ENCODE assay signal across 1 cellular context in the genomic region with DNA sequence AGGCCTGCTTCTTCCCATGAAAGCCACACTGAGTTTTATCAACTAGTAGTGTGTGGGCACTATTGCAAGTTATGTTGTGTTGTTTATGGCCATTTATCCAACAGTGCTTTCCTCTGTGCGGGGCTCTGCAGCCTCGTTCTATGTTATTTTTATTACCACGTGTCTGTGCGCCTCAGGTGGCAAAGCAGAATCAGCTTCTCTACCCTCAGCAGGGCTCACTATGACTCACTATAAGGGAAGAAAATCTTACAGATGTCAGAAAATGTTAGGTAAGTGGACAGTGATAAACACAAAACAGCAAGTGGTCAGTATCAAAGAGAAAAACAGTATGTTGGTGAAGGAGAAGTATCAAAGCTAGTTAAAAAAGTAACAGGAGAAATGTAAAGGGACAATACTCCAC.
TF ChIP-seq lines count a peak whose summit lies in the region.

No MANE protein-coding gene starts in this region.

TF ChIP-seq in SK-N-SH treated with all-trans-retinoic acid at 6 μM for 48 hours, 23 proteins besides CTCF, POLR2A, EP300 and RAD21 (continued from another document):
- TF ChIP-seq, protein P1, sequence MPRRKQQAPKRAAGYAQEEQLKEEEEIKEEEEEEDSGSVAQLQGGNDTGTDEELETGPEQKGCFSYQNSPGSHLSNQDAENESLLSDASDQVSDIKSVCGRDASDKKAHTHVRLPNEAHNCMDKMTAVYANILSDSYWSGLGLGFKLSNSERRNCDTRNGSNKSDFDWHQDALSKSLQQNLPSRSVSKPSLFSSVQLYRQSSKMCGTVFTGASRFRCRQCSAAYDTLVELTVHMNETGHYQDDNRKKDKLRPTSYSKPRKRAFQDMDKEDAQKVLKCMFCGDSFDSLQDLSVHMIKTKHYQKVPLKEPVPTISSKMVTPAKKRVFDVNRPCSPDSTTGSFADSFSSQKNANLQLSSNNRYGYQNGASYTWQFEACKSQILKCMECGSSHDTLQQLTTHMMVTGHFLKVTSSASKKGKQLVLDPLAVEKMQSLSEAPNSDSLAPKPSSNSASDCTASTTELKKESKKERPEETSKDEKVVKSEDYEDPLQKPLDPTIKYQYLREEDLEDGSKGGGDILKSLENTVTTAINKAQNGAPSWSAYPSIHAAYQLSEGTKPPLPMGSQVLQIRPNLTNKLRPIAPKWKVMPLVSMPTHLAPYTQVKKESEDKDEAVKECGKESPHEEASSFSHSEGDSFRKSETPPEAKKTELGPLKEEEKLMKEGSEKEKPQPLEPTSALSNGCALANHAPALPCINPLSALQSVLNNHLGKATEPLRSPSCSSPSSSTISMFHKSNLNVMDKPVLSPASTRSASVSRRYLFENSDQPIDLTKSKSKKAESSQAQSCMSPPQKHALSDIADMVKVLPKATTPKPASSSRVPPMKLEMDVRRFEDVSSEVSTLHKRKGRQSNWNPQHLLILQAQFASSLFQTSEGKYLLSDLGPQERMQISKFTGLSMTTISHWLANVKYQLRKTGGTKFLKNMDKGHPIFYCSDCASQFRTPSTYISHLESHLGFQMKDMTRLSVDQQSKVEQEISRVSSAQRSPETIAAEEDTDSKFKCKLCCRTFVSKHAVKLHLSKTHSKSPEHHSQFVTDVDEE (CRISPR knock-in tag; IDR thresholded peaks at IDR 0.05): no peak
- TF ChIP-seq ARNTL (CRISPR knock-in tag; IDR thresholded peaks at IDR 0.05; ENCODE audit: borderline replicate concordance, low read depth) (no peak), OSR1 (CRISPR knock-in tag; IDR thresholded peaks at IDR 0.05) (no peak), ZFP30 (CRISPR knock-in tag; IDR thresholded peaks at IDR 0.05) (no peak)
TF ChIP-seq in SK-N-SH treated with all-trans-retinoic acid at 6 μM for 48 hours: peak in this region for 0.
